In the genomic region with DNA sequence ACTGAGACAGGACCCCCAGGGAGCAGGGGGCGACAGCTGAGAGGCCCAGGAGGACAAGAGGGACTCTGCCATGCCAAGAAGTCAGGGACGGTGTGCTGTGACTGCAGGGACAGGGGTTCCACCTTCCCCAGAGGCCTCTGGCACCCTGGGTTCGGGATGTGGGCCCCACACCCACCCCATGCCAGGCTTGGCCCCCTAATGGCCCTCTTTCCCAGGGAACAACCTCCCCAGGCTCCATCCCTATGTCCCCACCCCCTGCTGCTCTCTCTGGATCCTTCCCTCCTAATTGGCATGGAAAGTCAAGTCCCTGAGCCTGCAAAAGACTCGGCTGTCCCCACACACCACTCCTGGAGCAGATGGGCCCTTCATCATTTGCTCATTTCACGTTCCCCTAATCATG, we compare ENCODE assay signal across 20 cellular contexts.
A peak's percentile ranks its signal among the peaks of the same experiment; 100 is the strongest.
DNase-seq lines count a peak whose midpoint lies in the region; ATAC-seq and TF ChIP-seq lines count a peak whose summit lies in the region.
"Had no signal": no experiment of that assay in that cellular context is flagged by ENCODE, and none has a peak within 500 bp of the region (broad histone marks: within the 10 kb centered on the region; RNA-seq: fewer than 3 reads in every experiment).

No MANE protein-coding gene starts in this region.

- peaks cover 44% of the 10 kb centered on the region for H3K4me1 Mint-ChIP-seq in progenitor cell of endocrine pancreas (ENCODE audit: low read depth)
- H3K4me1 Mint-ChIP-seq: activated naive CD4-positive, alpha-beta T cell treated with anti-CD3 and anti-CD28 coated beads, Interleukin-2, amount 10 ng/mL, durations not matched to agents 7 days and 5 days had no signal

- no peak overlapping the region for H3K9ac ChIP-seq in IMR-90 (ENCODE audit: low read depth, low read length)

- H2BK120ac ChIP-seq in IMR-90 (ENCODE audit: low read depth, low read length): no peak overlapping the region

- H3K27ac ChIP-seq in IMR-90 (ENCODE audit: insufficient read depth, low read length): no peak overlapping the region
- peak overlapping the region; percentile 43 for H3K27ac ChIP-seq in SJCRH30
- peak overlapping the region; percentile 64 for H3K27ac ChIP-seq in hepatocyte
- H3K27ac ChIP-seq: colonic mucosa had no signal

- peaks cover 39 to 81% of the 10 kb centered on the region in 2 experiments for H3K79me1 ChIP-seq in IMR-90 (ENCODE audit: low read depth in 1 of 2, low read length in 2 of 2)

- no peak overlapping the region for H4K5ac ChIP-seq in IMR-90 (ENCODE audit: low read depth, low read length)

- H4K20me1 ChIP-seq in IMR-90 (ENCODE audit: insufficient read depth, low read length): peaks cover 28% of the 10 kb centered on the region
- peaks cover 15% of the 10 kb centered on the region for H4K20me1 ChIP-seq in hepatocyte (ENCODE audit: insufficient read depth, poor library complexity, severe bottlenecking)

- H3K56ac ChIP-seq in IMR-90 (ENCODE audit: extremely low read depth, insufficient read depth, low read length): no peak overlapping the region

- no peak overlapping the region for H2AK5ac ChIP-seq in IMR-90 (ENCODE audit: low read depth, low read length)

- no peak overlapping the region for H2BK20ac ChIP-seq in IMR-90 (ENCODE audit: low read depth, low read length)

- 69% methylated on average over 2 of the region's 5 CpGs; no CpG with 5 or more reads in 1 of the 2 experiments for WGBS in IMR-90 (ENCODE audit: extremely low coverage in 2 of 2, insufficient read length in 1 of 2), 2 experiments
- WGBS in hepatocyte (ENCODE audit: low lambda C conversion rate, missing lambda C conversion rate): 89% methylated on average over 5 of the region's 5 CpGs

- H2AFZ ChIP-seq in IMR-90 (replicated peaks; ENCODE audit: low read length, poor library complexity) (no peak overlapping the region), hepatocyte (no peak overlapping the region)

- no peak overlapping the region for H4K8ac ChIP-seq in IMR-90 (ENCODE audit: low read depth in 2 of 2, low read length in 2 of 2)

- CTCF ChIA-PET in IMR-90 (lab: Yijun Ruan, JAX): no interaction called here

- no peak overlapping the region for H3K4ac ChIP-seq in IMR-90 (ENCODE audit: low read depth, low read length)

- in situ Hi-C loops in IMR-90 (cut with MboI; ENCODE audit: low sequenced_read_pairs): no loop called here

- no peak for ATAC-seq in IMR-90 (ENCODE audit: low read depth)
- no peak for ATAC-seq in HG02763 (IDR thresholded peaks at IDR 0.05; ENCODE audit: unreplicated experiment)
- no peak for ATAC-seq in HG03521 (IDR thresholded peaks at IDR 0.05; ENCODE audit: unreplicated experiment)
- ATAC-seq: Right ventricle myocardium inferior had no signal

- no peaks in the 10 kb centered on the region for H3K27me3 Mint-ChIP-seq in progenitor cell of endocrine pancreas
- H3K27me3 Mint-ChIP-seq: activated CD4-positive, alpha-beta memory T cell treated with anti-CD3 and anti-CD28 coated beads for 36 hours; activated naive CD4-positive, alpha-beta T cell treated with anti-CD3 and anti-CD28 coated beads, Interleukin-2, amount 10 ng/mL, durations not matched to agents 7 days and 5 days; activated T-cell treated with anti-CD3 and anti-CD28 coated beads, Interleukin-2, amount 50 U/mL, for 24 hours; memory B cell; stimulated activated naive CD8-positive, alpha-beta T cell treated with anti-CD3 and anti-CD28 coated beads, Interleukin-15, Interleukin-2, amounts not matched to agents 100 ng/mL and 50 ng/mL, for 24 hours had no signal

- peak overlapping the region; percentile 35 for H2AK9ac ChIP-seq in IMR-90 (replicated peaks; ENCODE audit: low read depth, low read length, poor library complexity)

- H3K4me3 Mint-ChIP-seq in progenitor cell of endocrine pancreas (ENCODE audit: low read depth): no peak overlapping the region
- H3K4me3 Mint-ChIP-seq: activated CD4-positive, alpha-beta memory T cell treated with anti-CD3 and anti-CD28 coated beads for 36 hours; activated naive CD4-positive, alpha-beta T cell treated with anti-CD3 and anti-CD28 coated beads, Interleukin-2, amount 10 ng/mL, durations not matched to agents 7 days and 5 days; activated T-cell treated with anti-CD3 and anti-CD28 coated beads, Interleukin-2, amount 50 U/mL, for 24 hours; memory B cell; stimulated activated naive CD8-positive, alpha-beta T cell treated with anti-CD3 and anti-CD28 coated beads, Interleukin-15, Interleukin-2, amounts not matched to agents 100 ng/mL and 50 ng/mL, for 24 hours had no signal

- POLR2A ChIA-PET in IMR-90 (lab: Charles Lee; ENCODE audit: unreplicated experiment): no interaction called here

- H3K18ac ChIP-seq in IMR-90 (ENCODE audit: low read depth, low read length): no peak overlapping the region

- no peaks in the 10 kb centered on the region for H3K36me3 Mint-ChIP-seq in progenitor cell of endocrine pancreas (ENCODE audit: insufficient read depth)
- H3K36me3 Mint-ChIP-seq: activated CD4-positive, alpha-beta memory T cell treated with anti-CD3 and anti-CD28 coated beads for 36 hours; activated naive CD4-positive, alpha-beta T cell treated with anti-CD3 and anti-CD28 coated beads, Interleukin-2, amount 10 ng/mL, durations not matched to agents 7 days and 5 days had no signal

- TF ChIP-seq POLR2A in IMR-90 (IDR thresholded peaks at IDR 0.05; ENCODE audit: low read depth, low read length): no peak

- no peak overlapping the region for H2BK5ac ChIP-seq in IMR-90 (ENCODE audit: low read depth, low read length, poor library complexity, severe bottlenecking)

- H3K4me3 ChIP-seq in IMR-90 (ENCODE audit: insufficient read depth, low read depth, low read length): no peak overlapping the region
- no peak overlapping the region for H3K4me3 ChIP-seq in SJCRH30
- H3K4me3 ChIP-seq in hepatocyte: no peak overlapping the region
- H3K4me3 ChIP-seq: colonic mucosa had no signal

- no peak overlapping the region for H3K23ac ChIP-seq in IMR-90 (ENCODE audit: low read depth, low read length)

- TF ChIP-seq CTCF in IMR-90 (conservative IDR thresholded peaks at IDR 0.05; ENCODE audit: low read depth, low read length): no peak
- TF ChIP-seq CTCF in hepatocyte (IDR thresholded peaks at IDR 0.05; ENCODE audit: poor library complexity): no peak
- TF ChIP-seq CTCF in progenitor cell of endocrine pancreas (IDR thresholded peaks at IDR 0.05; ENCODE audit: unreplicated experiment): no peak

- no peaks in the 10 kb centered on the region for H3K9me3 Mint-ChIP-seq in progenitor cell of endocrine pancreas (ENCODE audit: low read depth)
- H3K9me3 Mint-ChIP-seq: activated CD4-positive, alpha-beta memory T cell treated with anti-CD3 and anti-CD28 coated beads for 36 hours; activated naive CD4-positive, alpha-beta T cell treated with anti-CD3 and anti-CD28 coated beads, Interleukin-2, amount 10 ng/mL, durations not matched to agents 7 days and 5 days; activated T-cell treated with anti-CD3 and anti-CD28 coated beads, Interleukin-2, amount 50 U/mL, for 24 hours; memory B cell; stimulated activated naive CD8-positive, alpha-beta T cell treated with anti-CD3 and anti-CD28 coated beads, Interleukin-15, Interleukin-2, amounts not matched to agents 100 ng/mL and 50 ng/mL, for 24 hours had no signal

- H3K9me1 ChIP-seq in IMR-90 (ENCODE audit: insufficient read depth, low read length): peaks cover 15% of the 10 kb centered on the region

- H3K27me3 ChIP-seq in IMR-90 (ENCODE audit: control insufficient read depth, insufficient read depth, low read length) (no peaks in the 10 kb centered on the region), SJCRH30 (no peaks in the 10 kb centered on the region), hepatocyte (no peaks in the 10 kb centered on the region)
- H3K27me3 ChIP-seq: colonic mucosa had no signal

- H3K14ac ChIP-seq in IMR-90 (replicated peaks; ENCODE audit: low read depth, low read length): no peak overlapping the region

- peak overlapping the region; percentile 82 for H3K27ac Mint-ChIP-seq in progenitor cell of endocrine pancreas
- H3K27ac Mint-ChIP-seq: activated CD4-positive, alpha-beta memory T cell treated with anti-CD3 and anti-CD28 coated beads for 36 hours; activated naive CD4-positive, alpha-beta T cell treated with anti-CD3 and anti-CD28 coated beads, Interleukin-2, amount 10 ng/mL, durations not matched to agents 7 days and 5 days; activated T-cell treated with anti-CD3 and anti-CD28 coated beads, Interleukin-2, amount 50 U/mL, for 24 hours; memory B cell; stimulated activated naive CD8-positive, alpha-beta T cell treated with anti-CD3 and anti-CD28 coated beads, Interleukin-15, Interleukin-2, amounts not matched to agents 100 ng/mL and 50 ng/mL, for 24 hours had no signal

- BruUV-seq in IMR-90 (replicated peaks; lab: Mats Ljungman, UMichigan): no TSS peak

- no peak for DNase-seq in IMR-90
- peak in 1 of 2 experiments; percentile 48 for DNase-seq in SJCRH30
- no peak for DNase-seq in hepatocyte (ENCODE audit: low spot score)
- DNase-seq in progenitor cell of endocrine pancreas (ENCODE audit: low spot score, unreplicated experiment): no peak
- DNase-seq in mesenteric fat pad (ENCODE audit: low spot score): no peak
- DNase-seq in cerebellum (ENCODE audit: low spot score): no peak
- DNase-seq: activated CD4-positive, alpha-beta memory T cell treated with anti-CD3 and anti-CD28 coated beads for 36 hours; activated naive CD4-positive, alpha-beta T cell treated with anti-CD3 and anti-CD28 coated beads, Interleukin-2, amount 10 ng/mL, durations not matched to agents 7 days and 5 days; activated T-cell treated with anti-CD3 and anti-CD28 coated beads, Interleukin-2, amount 50 U/mL, for 24 hours; colonic mucosa; COR-L47; GDM1; NCI-H146; NCI-H446; T-helper 1 cell had no signal

- TF ChIP-seq RAD21 in IMR-90 (IDR thresholded peaks at IDR 0.05; ENCODE audit: low read length): no peak

- H2BK15ac ChIP-seq in IMR-90 (ENCODE audit: low read depth, low read length): no peak overlapping the region

- H3K4me2 ChIP-seq in IMR-90 (ENCODE audit: low read depth, low read length): no peak overlapping the region
- H3K4me2 ChIP-seq in hepatocyte: no peak overlapping the region

- no peaks in the 10 kb centered on the region for H3K9me3 ChIP-seq in IMR-90 (ENCODE audit: control insufficient read depth, insufficient read depth, low read length)
- H3K9me3 ChIP-seq in SJCRH30 (replicated peaks): no peaks in the 10 kb centered on the region
- no peaks in the 10 kb centered on the region for H3K9me3 ChIP-seq in hepatocyte (ENCODE audit: low read depth)
- H3K9me3 ChIP-seq: colonic mucosa had no signal

- H3K4me1 ChIP-seq in IMR-90 (ENCODE audit: control insufficient read depth, insufficient read depth, low read length) (peaks cover 9% of the 10 kb centered on the region), SJCRH30 (peaks cover 49% of the 10 kb centered on the region), hepatocyte (ENCODE audit: insufficient read depth) (peaks cover 51% of the 10 kb centered on the region)
- H3K4me1 ChIP-seq: colonic mucosa had no signal

- H4K91ac ChIP-seq in IMR-90 (ENCODE audit: insufficient read depth, low read depth, low read length): no peak overlapping the region

- intact Hi-C loops in IMR-90 (cut with micrococcal nuclease): no loop called here

- dilution Hi-C loops in IMR-90 (cut with HindIII; ENCODE audit: low sequenced_read_pairs, unreplicated experiment): no loop called here

- peaks cover 99% of the 10 kb centered on the region for H3K79me2 ChIP-seq in hepatocyte

- H3K36me3 ChIP-seq in IMR-90 (ENCODE audit: control insufficient read depth, insufficient read depth, low read length) (no peaks in the 10 kb centered on the region), SJCRH30 (no peaks in the 10 kb centered on the region), hepatocyte (replicated peaks; ENCODE audit: insufficient read depth, low read depth) (no peaks in the 10 kb centered on the region)
- H3K36me3 ChIP-seq: colonic mucosa had no signal

- no peaks in the 10 kb centered on the region for H3K9me2 ChIP-seq in hepatocyte (replicated peaks; ENCODE audit: insufficient read depth)
